ENCODE assay signal across 24 cellular contexts in the genomic region with DNA sequence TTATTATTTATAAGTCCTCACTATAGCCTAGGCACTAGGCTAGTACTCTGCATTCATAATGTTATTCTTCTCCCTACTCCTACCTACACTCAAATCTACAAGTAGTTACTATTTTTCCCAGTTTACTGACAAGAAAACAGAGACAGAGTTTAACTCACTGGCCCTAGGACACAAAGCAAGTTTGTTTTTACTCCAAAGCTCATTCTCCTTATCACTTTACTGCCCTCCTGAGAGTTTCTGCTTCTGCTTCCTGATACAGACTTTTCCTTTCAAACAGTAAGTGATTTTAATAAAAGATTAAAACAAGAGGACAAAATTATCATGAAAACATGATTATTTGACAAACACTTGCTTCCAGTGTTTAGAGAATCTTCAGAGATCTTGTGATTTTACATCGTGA.
"Had no signal": no experiment of that assay in that cellular context is flagged by ENCODE, and none has a peak within 500 bp of the region (broad histone marks: within the 10 kb centered on the region; RNA-seq: fewer than 3 reads in every experiment).

No MANE protein-coding gene starts in this region.

- H3K27me3 ChIP-seq: esophagus squamous epithelium, gastrocnemius medialis, heart right ventricle, left lung had no signal

- H3K9me3 ChIP-seq: esophagus squamous epithelium, gastrocnemius medialis, lower lobe of right lung had no signal

- DNase-seq: cerebellar nuclear complex; cortex of kidney; effector CD8-positive, alpha-beta T cell; effector memory CD8-positive, alpha-beta T cell; endodermal cell; erythroblast; esophagus squamous epithelium; foreskin fibroblast; foreskin melanocyte; gastrocnemius medialis; glutamatergic neuron; head of caudate nucleus; heart right ventricle; hippocampal formation; immature natural killer cell; islet precursor cell; kidney; kidney glomerular epithelial cell; left lung; left ventricle myocardium superior; lower lobe of right lung; mesenchymal stem cell had no signal

- H3K27ac ChIP-seq: epithelial cell of prostate, esophagus squamous epithelium, gastrocnemius medialis, heart right ventricle, left lung, lower lobe of right lung had no signal

- H3K4me3 ChIP-seq: esophagus squamous epithelium, gastrocnemius medialis, heart right ventricle, left lung, lower lobe of right lung had no signal

- H3K4me1 ChIP-seq: esophagus squamous epithelium, gastrocnemius medialis, heart right ventricle, left lung, lower lobe of right lung had no signal

- ATAC-seq: effector memory CD8-positive, alpha-beta T cell; esophagus mucosa; gastrocnemius medialis; heart right ventricle; left lung; left ventricle myocardium superior; lower lobe of right lung had no signal

- H3K36me3 ChIP-seq: esophagus squamous epithelium, gastrocnemius medialis, heart right ventricle, left lung, lower lobe of right lung had no signal
